ENCODE assay signal across 17 cellular contexts in the genomic region with DNA sequence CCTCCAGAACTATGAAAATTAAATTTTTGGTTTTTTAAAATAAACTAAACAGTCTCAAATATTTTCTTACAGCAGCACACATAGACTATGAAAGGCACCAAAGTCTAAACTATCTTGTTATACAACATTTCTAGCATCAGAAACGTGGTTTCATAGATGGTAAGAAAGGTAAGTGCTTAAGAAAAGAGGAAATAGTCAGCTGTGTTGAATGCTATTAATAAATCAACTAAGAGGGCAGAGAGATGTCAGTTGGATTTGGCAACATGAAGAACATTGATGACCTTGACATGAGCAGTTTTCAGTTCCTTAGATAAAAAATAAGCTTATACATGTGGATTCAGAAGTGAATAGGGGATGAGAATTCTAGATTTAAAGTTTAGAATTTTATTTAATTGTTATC.
"Had no signal": no experiment of that assay in that cellular context is flagged by ENCODE, and none has a peak within 500 bp of the region (broad histone marks: within the 10 kb centered on the region; RNA-seq: fewer than 3 reads in every experiment).

No MANE protein-coding gene starts in this region.

- H3K9me3 Mint-ChIP-seq: nephron progenitor cell had no signal

- DNase-seq: foreskin fibroblast; gastrocnemius medialis; head of caudate nucleus; left ventricle myocardium superior; lower lobe of right lung; naive thymus-derived CD8-positive, alpha-beta T cell; nephron progenitor cell; nucleus accumbens; stimulated activated CD4-positive, alpha-beta T cell treated with anti-CD3 and anti-CD28 coated beads, Interleukin-12 subunit alpha, Interleukin-12 subunit beta, amount 100 ng/mL, for 4 hours; stimulated activated CD4-positive, alpha-beta T cell treated with anti-CD3 and anti-CD28 coated beads, Interleukin-1b, Interleukin-23, amount 100 ng/mL, for 48 hours; stimulated activated CD4-positive, alpha-beta T cell treated with anti-CD3 and anti-CD28 coated beads, Interleukin-4, amount 100 ng/mL, for 1 hour; stimulated activated CD8-positive, alpha-beta memory T cell treated with anti-CD3 and anti-CD28 coated beads, Interleukin-4, amount 100 ng/mL, for 48 hours; stimulated activated naive CD4-positive, alpha-beta T cell; stimulated activated naive CD8-positive, alpha-beta T cell treated with anti-CD3 and anti-CD28 coated beads, Interleukin-15, amount 100 ng/mL, for 72 hours; trophoblast cell had no signal

- ATAC-seq: esophagus mucosa; gastrocnemius medialis; left ventricle myocardium superior; lower lobe of right lung; naive thymus-derived CD8-positive, alpha-beta T cell; sciatic nerve; stimulated activated naive CD8-positive, alpha-beta T cell treated with anti-CD3 and anti-CD28 coated beads, Interleukin-15, amount 100 ng/mL, for 72 hours had no signal

- H3K36me3 Mint-ChIP-seq: naive thymus-derived CD8-positive, alpha-beta T cell had no signal

- H3K27ac Mint-ChIP-seq: naive thymus-derived CD8-positive, alpha-beta T cell; nephron progenitor cell had no signal
